In genomic region chr19:925087-925911, GRCh38 we compare ENCODE assay signal across 1 cellular context.
TF ChIP-seq lines count a peak whose summit lies in the region.

No MANE protein-coding gene starts in this region.

TF ChIP-seq in SK-N-SH, 30 proteins besides CTCF, POLR2A, EP300 and RAD21 (continued from another document):
- TF ChIP-seq, protein P1, sequence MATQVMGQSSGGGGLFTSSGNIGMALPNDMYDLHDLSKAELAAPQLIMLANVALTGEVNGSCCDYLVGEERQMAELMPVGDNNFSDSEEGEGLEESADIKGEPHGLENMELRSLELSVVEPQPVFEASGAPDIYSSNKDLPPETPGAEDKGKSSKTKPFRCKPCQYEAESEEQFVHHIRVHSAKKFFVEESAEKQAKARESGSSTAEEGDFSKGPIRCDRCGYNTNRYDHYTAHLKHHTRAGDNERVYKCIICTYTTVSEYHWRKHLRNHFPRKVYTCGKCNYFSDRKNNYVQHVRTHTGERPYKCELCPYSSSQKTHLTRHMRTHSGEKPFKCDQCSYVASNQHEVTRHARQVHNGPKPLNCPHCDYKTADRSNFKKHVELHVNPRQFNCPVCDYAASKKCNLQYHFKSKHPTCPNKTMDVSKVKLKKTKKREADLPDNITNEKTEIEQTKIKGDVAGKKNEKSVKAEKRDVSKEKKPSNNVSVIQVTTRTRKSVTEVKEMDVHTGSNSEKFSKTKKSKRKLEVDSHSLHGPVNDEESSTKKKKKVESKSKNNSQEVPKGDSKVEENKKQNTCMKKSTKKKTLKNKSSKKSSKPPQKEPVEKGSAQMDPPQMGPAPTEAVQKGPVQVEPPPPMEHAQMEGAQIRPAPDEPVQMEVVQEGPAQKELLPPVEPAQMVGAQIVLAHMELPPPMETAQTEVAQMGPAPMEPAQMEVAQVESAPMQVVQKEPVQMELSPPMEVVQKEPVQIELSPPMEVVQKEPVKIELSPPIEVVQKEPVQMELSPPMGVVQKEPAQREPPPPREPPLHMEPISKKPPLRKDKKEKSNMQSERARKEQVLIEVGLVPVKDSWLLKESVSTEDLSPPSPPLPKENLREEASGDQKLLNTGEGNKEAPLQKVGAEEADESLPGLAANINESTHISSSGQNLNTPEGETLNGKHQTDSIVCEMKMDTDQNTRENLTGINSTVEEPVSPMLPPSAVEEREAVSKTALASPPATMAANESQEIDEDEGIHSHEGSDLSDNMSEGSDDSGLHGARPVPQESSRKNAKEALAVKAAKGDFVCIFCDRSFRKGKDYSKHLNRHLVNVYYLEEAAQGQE (IDR thresholded peaks at IDR 0.05; ENCODE audit: low read depth, low read length) = no peak; the same call in 1 of the 2 replicates
- TF ChIP-seq FOSL2 (IDR thresholded peaks at IDR 0.05; ENCODE audit: borderline replicate concordance, low read depth) (no peak; the same call in 1 of the 2 replicates), YY1 (IDR thresholded peaks at IDR 0.05; ENCODE audit: low read depth) (peak; percentile 62; the same call in 1 of the 2 replicates), NFIC (IDR thresholded peaks at IDR 0.05; ENCODE audit: borderline replicate concordance) (no peak), POLR2AphosphoS5 (IDR thresholded peaks at IDR 0.05; ENCODE audit: low read depth, low read length) (no peak), TCF12 (IDR thresholded peaks at IDR 0.05) (no peak; the same call in 1 of the 2 replicates), TAF1 (IDR thresholded peaks at IDR 0.05; ENCODE audit: borderline replicate concordance, low read depth, low read length) (no peak), SMC3 (IDR thresholded peaks at IDR 0.05; ENCODE audit: low read depth, low read length) (no peak), FOXM1 (IDR thresholded peaks at IDR 0.05; ENCODE audit: low read depth) (no peak), GATA2 (CRISPR knock-in tag; IDR thresholded peaks at IDR 0.05) (no peak), NRF1 (IDR thresholded peaks at IDR 0.05; ENCODE audit: low read depth, low read length) (no peak)
- TF ChIP-seq, protein P2, sequence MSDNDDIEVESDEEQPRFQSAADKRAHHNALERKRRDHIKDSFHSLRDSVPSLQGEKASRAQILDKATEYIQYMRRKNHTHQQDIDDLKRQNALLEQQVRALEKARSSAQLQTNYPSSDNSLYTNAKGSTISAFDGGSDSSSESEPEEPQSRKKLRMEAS (IDR thresholded peaks at IDR 0.05; ENCODE audit: low read depth) = peak; percentile 47; the same call in 1 of the 2 replicates
- TF ChIP-seq, protein P3, sequence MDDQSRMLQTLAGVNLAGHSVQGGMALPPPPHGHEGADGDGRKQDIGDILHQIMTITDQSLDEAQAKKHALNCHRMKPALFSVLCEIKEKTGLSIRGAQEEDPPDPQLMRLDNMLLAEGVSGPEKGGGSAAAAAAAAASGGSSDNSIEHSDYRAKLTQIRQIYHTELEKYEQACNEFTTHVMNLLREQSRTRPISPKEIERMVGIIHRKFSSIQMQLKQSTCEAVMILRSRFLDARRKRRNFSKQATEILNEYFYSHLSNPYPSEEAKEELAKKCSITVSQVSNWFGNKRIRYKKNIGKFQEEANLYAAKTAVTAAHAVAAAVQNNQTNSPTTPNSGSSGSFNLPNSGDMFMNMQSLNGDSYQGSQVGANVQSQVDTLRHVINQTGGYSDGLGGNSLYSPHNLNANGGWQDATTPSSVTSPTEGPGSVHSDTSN (IDR thresholded peaks at IDR 0.05) = peak; percentile 3; the same call in 1 of the 2 replicates
- TF ChIP-seq, protein P4, sequence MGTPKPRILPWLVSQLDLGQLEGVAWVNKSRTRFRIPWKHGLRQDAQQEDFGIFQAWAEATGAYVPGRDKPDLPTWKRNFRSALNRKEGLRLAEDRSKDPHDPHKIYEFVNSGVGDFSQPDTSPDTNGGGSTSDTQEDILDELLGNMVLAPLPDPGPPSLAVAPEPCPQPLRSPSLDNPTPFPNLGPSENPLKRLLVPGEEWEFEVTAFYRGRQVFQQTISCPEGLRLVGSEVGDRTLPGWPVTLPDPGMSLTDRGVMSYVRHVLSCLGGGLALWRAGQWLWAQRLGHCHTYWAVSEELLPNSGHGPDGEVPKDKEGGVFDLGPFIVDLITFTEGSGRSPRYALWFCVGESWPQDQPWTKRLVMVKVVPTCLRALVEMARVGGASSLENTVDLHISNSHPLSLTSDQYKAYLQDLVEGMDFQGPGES (IDR thresholded peaks at IDR 0.05; ENCODE audit: low read depth, low read length) = peak; percentile 74
